1 cellular context compared by ENCODE assay signal in the genomic region with DNA sequence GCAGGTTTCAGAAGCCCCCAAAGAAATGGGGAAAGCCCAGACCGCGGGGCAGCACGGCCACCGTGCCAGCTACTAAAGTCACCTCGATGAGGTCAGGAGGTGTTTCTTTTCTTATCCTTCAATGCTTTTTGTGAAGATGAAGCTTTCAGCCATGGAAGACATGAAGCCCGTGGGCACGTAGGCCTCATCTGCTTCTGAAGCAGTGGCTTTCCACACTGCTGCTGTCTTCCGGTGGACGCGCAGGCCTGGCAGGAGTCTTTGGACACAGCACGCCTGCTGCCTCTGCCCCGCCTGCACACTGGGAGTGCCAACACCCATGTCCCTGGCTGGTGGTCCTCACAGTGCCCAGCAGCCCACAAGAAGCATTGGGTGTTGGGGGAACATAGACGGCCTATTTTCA.
TF ChIP-seq lines count a peak whose summit lies in the region.

No MANE protein-coding gene starts in this region.

TF ChIP-seq in HepG2, 621 proteins besides CTCF, POLR2A, EP300 and RAD21:
- TF ChIP-seq ZNF496 (CRISPR knock-in tag; IDR thresholded peaks at IDR 0.05; ENCODE audit: insufficient replicate concordance) (no peak), KDM3A (CRISPR knock-in tag; IDR thresholded peaks at IDR 0.05; ENCODE audit: low read depth) (no peak)
- TF ChIP-seq, protein P1, sequence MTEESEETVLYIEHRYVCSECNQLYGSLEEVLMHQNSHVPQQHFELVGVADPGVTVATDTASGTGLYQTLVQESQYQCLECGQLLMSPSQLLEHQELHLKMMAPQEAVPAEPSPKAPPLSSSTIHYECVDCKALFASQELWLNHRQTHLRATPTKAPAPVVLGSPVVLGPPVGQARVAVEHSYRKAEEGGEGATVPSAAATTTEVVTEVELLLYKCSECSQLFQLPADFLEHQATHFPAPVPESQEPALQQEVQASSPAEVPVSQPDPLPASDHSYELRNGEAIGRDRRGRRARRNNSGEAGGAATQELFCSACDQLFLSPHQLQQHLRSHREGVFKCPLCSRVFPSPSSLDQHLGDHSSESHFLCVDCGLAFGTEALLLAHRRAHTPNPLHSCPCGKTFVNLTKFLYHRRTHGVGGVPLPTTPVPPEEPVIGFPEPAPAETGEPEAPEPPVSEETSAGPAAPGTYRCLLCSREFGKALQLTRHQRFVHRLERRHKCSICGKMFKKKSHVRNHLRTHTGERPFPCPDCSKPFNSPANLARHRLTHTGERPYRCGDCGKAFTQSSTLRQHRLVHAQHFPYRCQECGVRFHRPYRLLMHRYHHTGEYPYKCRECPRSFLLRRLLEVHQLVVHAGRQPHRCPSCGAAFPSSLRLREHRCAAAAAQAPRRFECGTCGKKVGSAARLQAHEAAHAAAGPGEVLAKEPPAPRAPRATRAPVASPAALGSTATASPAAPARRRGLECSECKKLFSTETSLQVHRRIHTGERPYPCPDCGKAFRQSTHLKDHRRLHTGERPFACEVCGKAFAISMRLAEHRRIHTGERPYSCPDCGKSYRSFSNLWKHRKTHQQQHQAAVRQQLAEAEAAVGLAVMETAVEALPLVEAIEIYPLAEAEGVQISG (CRISPR knock-in tag; IDR thresholded peaks at IDR 0.05) = no peak
